Comparison of ENCODE assay signal across 10 cellular contexts in the genomic region with DNA sequence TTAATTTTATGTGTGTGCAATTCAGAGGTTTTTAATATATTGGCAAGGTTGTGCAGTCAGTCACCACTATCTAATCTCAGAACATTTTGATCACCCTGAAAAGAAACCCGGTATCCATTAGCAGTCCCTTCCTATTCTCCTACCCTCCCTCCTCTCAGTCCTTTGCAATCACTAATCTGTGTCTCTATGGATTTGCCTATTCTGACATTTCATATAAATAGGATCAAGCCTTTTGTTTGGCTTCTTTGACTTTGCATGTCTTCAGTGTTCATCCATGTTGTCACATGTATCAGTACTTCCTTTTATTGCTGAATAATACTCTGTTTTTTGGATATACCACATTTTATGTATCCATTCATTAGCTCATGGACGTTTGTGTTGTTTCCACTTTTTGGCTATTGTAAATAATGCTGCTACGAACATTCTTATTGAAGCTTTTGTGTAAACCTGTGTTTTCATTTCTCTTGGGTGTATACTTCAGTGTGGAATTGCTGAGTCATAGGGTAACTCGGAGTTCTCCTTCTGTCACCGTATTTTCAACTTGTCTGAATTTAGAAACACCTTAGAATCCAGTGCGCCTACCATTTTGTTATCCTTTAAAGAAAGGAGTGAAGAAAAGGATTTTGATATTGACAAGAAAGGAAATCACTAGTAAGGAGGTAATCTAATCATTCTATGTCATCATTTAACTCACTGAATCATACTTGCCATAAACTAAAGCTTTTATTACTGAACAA. TPM values are rescaled to one million over a fixed set of nuclear protein-coding genes. Genes with fewer than 3 reads are reported as not detected.
DNase-seq lines count a peak whose midpoint lies in the region; ATAC-seq, FAIRE-seq and TF ChIP-seq lines count a peak whose summit lies in the region.
"Had no signal": no experiment of that assay in that cellular context is flagged by ENCODE, and none has a peak within 500 bp of the region (broad histone marks: within the 10 kb centered on the region; RNA-seq: fewer than 3 reads in every experiment).

No MANE protein-coding gene starts in this region.

- H2AK5ac ChIP-seq in mesenchymal stem cell (ENCODE audit: low read length, severe bottlenecking) = no peak overlapping the region

- POLR2A ChIA-PET in activated CD4-positive, alpha-beta memory T cell treated with anti-CD3 and anti-CD28 coated beads, Interleukin-2, amount 10 ng/mL, durations not matched to agents 7 days and 5 days (lab: Charles Lee) = interaction anchor here (1.3 to 1.7 kb wide), 2 partner anchors 37 to 78 kb away, joined by 3 to 6 read pairs; no protein-coding TSS in a partner anchor

- H3K4me2 ChIP-seq in KMS-11 (peak overlapping the region; percentile 74), mesenchymal stem cell (ENCODE audit: low read length, poor library complexity, severe bottlenecking) (no peak overlapping the region)

- H2AFZ ChIP-seq in KMS-11 (ENCODE audit: low read depth) = no peak overlapping the region
- H2AFZ ChIP-seq in mesenchymal stem cell (ENCODE audit: low read depth, low read length) = no peak overlapping the region

- H4K8ac ChIP-seq in mesenchymal stem cell (ENCODE audit: low read length) = no peak overlapping the region

- H3K14ac ChIP-seq in mesenchymal stem cell (ENCODE audit: low read length in 2 of 2) = no peak overlapping the region

- H3K4me1 ChIP-seq in KMS-11 (ENCODE audit: low read depth, poor library complexity, severe bottlenecking) = peaks cover 51% of the 10 kb centered on the region
- peaks cover 3% of the 10 kb centered on the region for H3K4me1 ChIP-seq in mesenchymal stem cell (ENCODE audit: control insufficient read depth, insufficient read depth, low read depth, low read length)
- peaks cover 0 to 7% (median 0%) of the 10 kb centered on the region in 3 donors for H3K4me1 ChIP-seq in pancreas

- H4K91ac ChIP-seq in mesenchymal stem cell (ENCODE audit: low read length) = no peak overlapping the region

- H3K79me2 ChIP-seq in KMS-11 (ENCODE audit: insufficient read depth, low read depth) = peaks cover 73% of the 10 kb centered on the region

- CTCF ChIA-PET in activated CD4-positive, alpha-beta memory T cell treated with anti-CD3 and anti-CD28 coated beads, Interleukin-2, amount 10 ng/mL, durations not matched to agents 7 days and 5 days (lab: Charles Lee) = interaction anchor here (0.6 to 1.5 kb wide), 6 partner anchors 47 to 179 kb away, joined by 3 to 8 read pairs (median 3); partner anchors contain the start of gene ZNF593

- H3K27ac Mint-ChIP-seq in activated CD4-positive, alpha-beta memory T cell treated with anti-CD3 and anti-CD28 coated beads, Interleukin-2, amount 10 ng/mL, durations not matched to agents 7 days and 5 days = peak overlapping the region; percentile 21

- H2BK5ac ChIP-seq in mesenchymal stem cell (ENCODE audit: low read depth, low read length, poor library complexity, severe bottlenecking) = no peak overlapping the region

- H2BK120ac ChIP-seq in mesenchymal stem cell (ENCODE audit: low read depth, low read length) = no peak overlapping the region

- H3K79me1 ChIP-seq in mesenchymal stem cell (replicated peaks; ENCODE audit: low read length, poor library complexity, severe bottlenecking) = peaks cover 9% of the 10 kb centered on the region

- no peaks in the 10 kb centered on the region for H3K9me3 ChIP-seq in mesenchymal stem cell (ENCODE audit: control insufficient read depth, low read length)
- H3K9me3 ChIP-seq in pancreas = no peaks in the 10 kb centered on the region
- H3K9me3 ChIP-seq: sigmoid colon, tibial nerve had no signal

- no peak for FAIRE-seq in pancreas (lab: Jason Lieb, UNC)

- DNase-seq in Daoy (ENCODE audit: low read depth) (peak; percentile 20), mesenchymal stem cell (peak; percentile 63), GM19240 (ENCODE audit: insufficient read length, low spot score) (no peak), pancreas (no peak), coronary artery (ENCODE audit: low spot score) (no peak), midbrain (lab: John Stamatoyannopoulos, UW) (no peak)
- DNase-seq in activated CD4-positive, alpha-beta memory T cell treated with anti-CD3 and anti-CD28 coated beads, Interleukin-2, amount 10 ng/mL, durations not matched to agents 7 days and 5 days = no peak
- DNase-seq: sigmoid colon had no signal

- H3K27me3 Mint-ChIP-seq in activated CD4-positive, alpha-beta memory T cell treated with anti-CD3 and anti-CD28 coated beads, Interleukin-2, amount 10 ng/mL, durations not matched to agents 7 days and 5 days = no peaks in the 10 kb centered on the region

- no peaks in the 10 kb centered on the region for H3K27me3 ChIP-seq in KMS-11 (ENCODE audit: insufficient read depth, low read depth)
- H3K27me3 ChIP-seq in mesenchymal stem cell (ENCODE audit: control insufficient read depth in 1 of 2, insufficient read depth in 1 of 2, low read length in 2 of 2) = no peaks in the 10 kb centered on the region
- H3K27me3 ChIP-seq in pancreas = no peaks in the 10 kb centered on the region
- H3K27me3 ChIP-seq: sigmoid colon, tibial nerve had no signal

- H2BK15ac ChIP-seq in mesenchymal stem cell (ENCODE audit: low read depth, poor library complexity, severe bottlenecking) = no peak overlapping the region

- peak overlapping the region; percentile 51; the same call in 1 of the 2 replicates for H3K27ac ChIP-seq in KMS-11
- no peak overlapping the region for H3K27ac ChIP-seq in mesenchymal stem cell (ENCODE audit: low read length, poor library complexity, severe bottlenecking)
- no peak overlapping the region for H3K27ac ChIP-seq in pancreas
- H3K27ac ChIP-seq in coronary artery = no peak overlapping the region
- H3K27ac ChIP-seq: sigmoid colon had no signal

- no peak for ATAC-seq in pancreas

- no peak overlapping the region for H2BK12ac ChIP-seq in mesenchymal stem cell (ENCODE audit: low read length in 2 of 2)

- peaks cover 34% of the 10 kb centered on the region for H3K36me3 Mint-ChIP-seq in activated CD4-positive, alpha-beta memory T cell treated with anti-CD3 and anti-CD28 coated beads, Interleukin-2, amount 10 ng/mL, durations not matched to agents 7 days and 5 days (ENCODE audit: low read depth)

- TF ChIP-seq CTCF in KMS-11 (conservative IDR thresholded peaks at IDR 0.05; ENCODE audit: low read depth, low read length) (no peak), pancreas (IDR thresholded peaks at IDR 0.05) (no peak), coronary artery (IDR thresholded peaks at IDR 0.05) (no peak)

- H3K9me3 Mint-ChIP-seq in activated CD4-positive, alpha-beta memory T cell treated with anti-CD3 and anti-CD28 coated beads, Interleukin-2, amount 10 ng/mL, durations not matched to agents 7 days and 5 days = no peaks in the 10 kb centered on the region

- no peaks in the 10 kb centered on the region for H4K20me1 ChIP-seq in KMS-11 (ENCODE audit: insufficient read depth)

- no peak overlapping the region for H3K18ac ChIP-seq in mesenchymal stem cell (ENCODE audit: low read depth in 1 of 2, low read length in 2 of 2)

- no peak overlapping the region for H3K4ac ChIP-seq in mesenchymal stem cell (ENCODE audit: low read depth in 1 of 2, low read length in 2 of 2)

- intact Hi-C loops in pancreas (cut with DNase I) = loop anchor here in 1 of 3 donors (10.0 kb wide), 1 partner anchor 63 kb away; the partner anchor contains the start of genes CNKSR1 and ZNF593OS

- no peak overlapping the region for H3K4me3 Mint-ChIP-seq in activated CD4-positive, alpha-beta memory T cell treated with anti-CD3 and anti-CD28 coated beads, Interleukin-2, amount 10 ng/mL, durations not matched to agents 7 days and 5 days

- H3K23ac ChIP-seq in mesenchymal stem cell (ENCODE audit: low read length in 2 of 2) = no peak overlapping the region

- H3K4me3 ChIP-seq in KMS-11 (IDR thresholded peaks at IDR 0.05; ENCODE audit: insufficient read depth, low read depth, low read length) = no peak overlapping the region
- H3K4me3 ChIP-seq in mesenchymal stem cell (ENCODE audit: insufficient read depth in 1 of 2, low read depth in 1 of 2, low read length in 2 of 2) = no peak overlapping the region
- H3K4me3 ChIP-seq in pancreas = no peak overlapping the region
- no peak overlapping the region for H3K4me3 ChIP-seq in coronary artery
- H3K4me3 ChIP-seq: sigmoid colon, tibial nerve had no signal

- WGBS in mesenchymal stem cell = 47% methylated on average over 4 of the region's 6 CpGs
- 54 to 67% methylated on average over 6 of the region's 6 CpGs for WGBS in pancreas, 2 donors

- H3K4me1 Mint-ChIP-seq in activated CD4-positive, alpha-beta memory T cell treated with anti-CD3 and anti-CD28 coated beads, Interleukin-2, amount 10 ng/mL, durations not matched to agents 7 days and 5 days = peaks cover 40% of the 10 kb centered on the region

- H3K9ac ChIP-seq in KMS-11 (peak overlapping the region; percentile 31; the same call in 1 of the 2 replicates), mesenchymal stem cell (ENCODE audit: low read length) (no peak overlapping the region)

- H3K36me3 ChIP-seq in KMS-11 (ENCODE audit: insufficient read depth) = no peaks in the 10 kb centered on the region
- H3K36me3 ChIP-seq in mesenchymal stem cell (ENCODE audit: control insufficient read depth in 1 of 2, insufficient read depth in 2 of 2, low read depth in 1 of 2, low read length in 2 of 2) = no peaks in the 10 kb centered on the region
- no peaks in the 10 kb centered on the region for H3K36me3 ChIP-seq in pancreas
- H3K36me3 ChIP-seq: sigmoid colon, tibial nerve had no signal

RNA-seq across cellular contexts. Expression of gene CEP85, which starts 3.4 kb away (rescaled TPM):
- 27.4 and 34.5 TPM in 2 replicates for total RNA-seq in Daoy (2014; rRNA removed; shearing (Covaris generic))
- 10 to 100 TPM; 35.5 to 37.7 TPM for total RNA-seq in activated CD4-positive, alpha-beta memory T cell treated with anti-CD3 and anti-CD28 coated beads, Interleukin-2, amount 10 ng/mL, durations not matched to agents 7 days and 5 days
- polyA plus RNA-seq in mesenchymal stem cell (2013, experiment 1 of 2) = 5.2 TPM
- 5.4 TPM for polyA plus RNA-seq in mesenchymal stem cell (2013, experiment 2 of 2)
- total RNA-seq in pancreas = 1 to 10 TPM; 2.7 to 6.6 (median 3.7) TPM
- 1 to 10 TPM; 2.9 to 5.6 TPM for polyA plus RNA-seq in pancreas

RNA-seq across cellular contexts. Expression of gene SH3BGRL3, which starts 42.5 kb away (rescaled TPM):
- total RNA-seq in Daoy (2014; rRNA removed; shearing (Covaris generic)) = 50.6 and 66.8 TPM in 2 replicates
- total RNA-seq in activated CD4-positive, alpha-beta memory T cell treated with anti-CD3 and anti-CD28 coated beads, Interleukin-2, amount 10 ng/mL, durations not matched to agents 7 days and 5 days = 100 to 1,000 TPM; 662 to 665 TPM
- 416 TPM for polyA plus RNA-seq in mesenchymal stem cell (2013, experiment 1 of 2)
- polyA plus RNA-seq in mesenchymal stem cell (2013, experiment 2 of 2) = 422 TPM
- total RNA-seq in pancreas = 10 to 100 TPM; 29.1 to 84.2 (median 48.8) TPM
- polyA plus RNA-seq in pancreas = 100 to 1,000 TPM in 1 of 2 donors, 10 to 100 TPM in 1; 61.0 to 109 TPM

RNA-seq across cellular contexts. Expression of gene CATSPER4, which starts 47.0 kb away (rescaled TPM):
- not detected in 2 replicates for total RNA-seq in Daoy (2014; rRNA removed; shearing (Covaris generic))
- not detected for total RNA-seq in activated CD4-positive, alpha-beta memory T cell treated with anti-CD3 and anti-CD28 coated beads, Interleukin-2, amount 10 ng/mL, durations not matched to agents 7 days and 5 days
- polyA plus RNA-seq in mesenchymal stem cell (2013, experiment 1 of 2) = not detected
- not detected for polyA plus RNA-seq in mesenchymal stem cell (2013, experiment 2 of 2)
- total RNA-seq in pancreas = not detected
- polyA plus RNA-seq in pancreas = under 1 TPM in 1 of 2 donors, not detected in 1; 0.09 TPM
- total RNA-seq: sigmoid colon, tibial nerve had no signal

Comparison
In these comparisons a context has a peak if more than half of its experiments do, and no peak if none do; other contexts are left out.
1. DNase-seq: peak in Daoy (single experiment) and mesenchymal stem cell (single experiment); none in activated CD4-positive, alpha-beta memory T cell treated with anti-CD3 and anti-CD28 coated beads, Interleukin-2, amount 10 ng/mL, durations not matched to agents 7 days and 5 days (single experiment), GM19240 (single experiment), pancreas (0 of 6), coronary artery (single experiment) and midbrain (single experiment).